In the genomic region with DNA sequence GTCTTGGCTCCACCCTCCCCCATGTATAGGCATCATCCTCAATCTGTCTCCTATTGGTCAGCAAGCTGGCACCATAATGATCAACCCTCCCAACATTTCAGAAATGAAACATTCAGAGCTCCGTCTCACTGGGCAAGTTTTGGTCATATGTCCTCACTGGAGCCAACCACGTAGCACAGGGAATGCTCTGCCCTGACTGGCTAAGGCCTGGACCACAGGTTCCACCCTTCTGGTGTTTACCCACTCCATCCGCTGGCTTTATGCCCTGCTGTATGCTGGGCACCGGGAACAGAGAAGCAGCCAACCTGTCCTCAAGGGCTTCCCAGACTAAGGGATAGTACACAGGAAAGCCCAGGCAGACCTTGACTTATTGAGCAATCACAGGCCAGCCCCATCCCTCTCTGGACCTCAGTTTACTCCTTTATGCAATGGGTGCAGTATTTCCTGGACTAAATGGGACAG, we compare ENCODE assay signal across 3 cellular contexts.
TF ChIP-seq lines count a peak whose summit lies in the region.

No MANE protein-coding gene starts in this region.

TF ChIP-seq in HCT116, 20 proteins besides CTCF, POLR2A, EP300 and RAD21:
- TF ChIP-seq EZH2phosphoT487 (IDR thresholded peaks at IDR 0.05; ENCODE audit: borderline replicate concordance) (no peak), SIN3A (IDR thresholded peaks at IDR 0.05; ENCODE audit: low read depth) (no peak), JUND (IDR thresholded peaks at IDR 0.05) (no peak)
- TF ChIP-seq, protein P1, sequence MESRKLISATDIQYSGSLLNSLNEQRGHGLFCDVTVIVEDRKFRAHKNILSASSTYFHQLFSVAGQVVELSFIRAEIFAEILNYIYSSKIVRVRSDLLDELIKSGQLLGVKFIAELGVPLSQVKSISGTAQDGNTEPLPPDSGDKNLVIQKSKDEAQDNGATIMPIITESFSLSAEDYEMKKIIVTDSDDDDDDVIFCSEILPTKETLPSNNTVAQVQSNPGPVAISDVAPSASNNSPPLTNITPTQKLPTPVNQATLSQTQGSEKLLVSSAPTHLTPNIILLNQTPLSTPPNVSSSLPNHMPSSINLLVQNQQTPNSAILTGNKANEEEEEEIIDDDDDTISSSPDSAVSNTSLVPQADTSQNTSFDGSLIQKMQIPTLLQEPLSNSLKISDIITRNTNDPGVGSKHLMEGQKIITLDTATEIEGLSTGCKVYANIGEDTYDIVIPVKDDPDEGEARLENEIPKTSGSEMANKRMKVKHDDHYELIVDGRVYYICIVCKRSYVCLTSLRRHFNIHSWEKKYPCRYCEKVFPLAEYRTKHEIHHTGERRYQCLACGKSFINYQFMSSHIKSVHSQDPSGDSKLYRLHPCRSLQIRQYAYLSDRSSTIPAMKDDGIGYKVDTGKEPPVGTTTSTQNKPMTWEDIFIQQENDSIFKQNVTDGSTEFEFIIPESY (IDR thresholded peaks at IDR 0.05; ENCODE audit: extremely low read depth, insufficient replicate concordance, low read length): no peak
- TF ChIP-seq, protein P2, sequence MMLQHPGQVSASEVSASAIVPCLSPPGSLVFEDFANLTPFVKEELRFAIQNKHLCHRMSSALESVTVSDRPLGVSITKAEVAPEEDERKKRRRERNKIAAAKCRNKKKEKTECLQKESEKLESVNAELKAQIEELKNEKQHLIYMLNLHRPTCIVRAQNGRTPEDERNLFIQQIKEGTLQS (IDR thresholded peaks at IDR 0.05): no peak

TF ChIP-seq in GM23338, 12 proteins besides CTCF, POLR2A, EP300 and RAD21 (continues in another document):
- TF ChIP-seq EZH2phosphoT487 (IDR thresholded peaks at IDR 0.05; ENCODE audit: unreplicated experiment): no peak
- TF ChIP-seq NANOG (IDR thresholded peaks at IDR 0.05; ENCODE audit: borderline replicate concordance): no peak
- TF ChIP-seq ZNF331 (CRISPR knock-in tag; IDR thresholded peaks at IDR 0.05; ENCODE audit: low read depth): no peak
- no peak for TF ChIP-seq POLR2AphosphoS5 (IDR thresholded peaks at IDR 0.05; ENCODE audit: low read depth)
- no peak for TF ChIP-seq STAT1 (IDR thresholded peaks at IDR 0.05; ENCODE audit: unreplicated experiment)
- TF ChIP-seq, protein P3, sequence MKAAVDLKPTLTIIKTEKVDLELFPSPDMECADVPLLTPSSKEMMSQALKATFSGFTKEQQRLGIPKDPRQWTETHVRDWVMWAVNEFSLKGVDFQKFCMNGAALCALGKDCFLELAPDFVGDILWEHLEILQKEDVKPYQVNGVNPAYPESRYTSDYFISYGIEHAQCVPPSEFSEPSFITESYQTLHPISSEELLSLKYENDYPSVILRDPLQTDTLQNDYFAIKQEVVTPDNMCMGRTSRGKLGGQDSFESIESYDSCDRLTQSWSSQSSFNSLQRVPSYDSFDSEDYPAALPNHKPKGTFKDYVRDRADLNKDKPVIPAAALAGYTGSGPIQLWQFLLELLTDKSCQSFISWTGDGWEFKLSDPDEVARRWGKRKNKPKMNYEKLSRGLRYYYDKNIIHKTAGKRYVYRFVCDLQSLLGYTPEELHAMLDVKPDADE (IDR thresholded peaks at IDR 0.05): no peak
- TF ChIP-seq JUNB (IDR thresholded peaks at IDR 0.05; ENCODE audit: unreplicated experiment): no peak
- TF ChIP-seq, protein P4, sequence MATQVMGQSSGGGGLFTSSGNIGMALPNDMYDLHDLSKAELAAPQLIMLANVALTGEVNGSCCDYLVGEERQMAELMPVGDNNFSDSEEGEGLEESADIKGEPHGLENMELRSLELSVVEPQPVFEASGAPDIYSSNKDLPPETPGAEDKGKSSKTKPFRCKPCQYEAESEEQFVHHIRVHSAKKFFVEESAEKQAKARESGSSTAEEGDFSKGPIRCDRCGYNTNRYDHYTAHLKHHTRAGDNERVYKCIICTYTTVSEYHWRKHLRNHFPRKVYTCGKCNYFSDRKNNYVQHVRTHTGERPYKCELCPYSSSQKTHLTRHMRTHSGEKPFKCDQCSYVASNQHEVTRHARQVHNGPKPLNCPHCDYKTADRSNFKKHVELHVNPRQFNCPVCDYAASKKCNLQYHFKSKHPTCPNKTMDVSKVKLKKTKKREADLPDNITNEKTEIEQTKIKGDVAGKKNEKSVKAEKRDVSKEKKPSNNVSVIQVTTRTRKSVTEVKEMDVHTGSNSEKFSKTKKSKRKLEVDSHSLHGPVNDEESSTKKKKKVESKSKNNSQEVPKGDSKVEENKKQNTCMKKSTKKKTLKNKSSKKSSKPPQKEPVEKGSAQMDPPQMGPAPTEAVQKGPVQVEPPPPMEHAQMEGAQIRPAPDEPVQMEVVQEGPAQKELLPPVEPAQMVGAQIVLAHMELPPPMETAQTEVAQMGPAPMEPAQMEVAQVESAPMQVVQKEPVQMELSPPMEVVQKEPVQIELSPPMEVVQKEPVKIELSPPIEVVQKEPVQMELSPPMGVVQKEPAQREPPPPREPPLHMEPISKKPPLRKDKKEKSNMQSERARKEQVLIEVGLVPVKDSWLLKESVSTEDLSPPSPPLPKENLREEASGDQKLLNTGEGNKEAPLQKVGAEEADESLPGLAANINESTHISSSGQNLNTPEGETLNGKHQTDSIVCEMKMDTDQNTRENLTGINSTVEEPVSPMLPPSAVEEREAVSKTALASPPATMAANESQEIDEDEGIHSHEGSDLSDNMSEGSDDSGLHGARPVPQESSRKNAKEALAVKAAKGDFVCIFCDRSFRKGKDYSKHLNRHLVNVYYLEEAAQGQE (IDR thresholded peaks at IDR 0.05; ENCODE audit: unreplicated experiment): no peak
- TF ChIP-seq ZNF114 (CRISPR knock-in tag; IDR thresholded peaks at IDR 0.05): no peak
- TF ChIP-seq CREB1 (CRISPR knock-in tag; IDR thresholded peaks at IDR 0.05; ENCODE audit: low read depth): no peak

TF ChIP-seq in HEK293T, 16 proteins besides CTCF, POLR2A, EP300 and RAD21:
- TF ChIP-seq FOXA1 (IDR thresholded peaks at IDR 0.05) (no peak), ELF4 (IDR thresholded peaks at IDR 0.05) (no peak), SP1 (IDR thresholded peaks at IDR 0.05) (no peak), TARDBP (IDR thresholded peaks at IDR 0.05) (no peak), FOXM1 (IDR thresholded peaks at IDR 0.05; ENCODE audit: borderline replicate concordance) (no peak), FOXK2 (IDR thresholded peaks at IDR 0.05) (no peak), NFRKB (IDR thresholded peaks at IDR 0.05) (no peak), SUZ12 (IDR thresholded peaks at IDR 0.05) (no peak), CTBP1 (IDR thresholded peaks at IDR 0.05; ENCODE audit: borderline replicate concordance) (no peak), HDGF (IDR thresholded peaks at IDR 0.05; ENCODE audit: borderline replicate concordance) (no peak), BHLHE40 (IDR thresholded peaks at IDR 0.05; ENCODE audit: borderline replicate concordance) (no peak), L3MBTL2 (conservative IDR thresholded peaks at IDR 0.05) (no peak), ZNF384 (IDR thresholded peaks at IDR 0.05) (no peak), ARNT (IDR thresholded peaks at IDR 0.05) (no peak), LEF1 (IDR thresholded peaks at IDR 0.05; ENCODE audit: borderline replicate concordance) (no peak)
- TF ChIP-seq, protein P5, sequence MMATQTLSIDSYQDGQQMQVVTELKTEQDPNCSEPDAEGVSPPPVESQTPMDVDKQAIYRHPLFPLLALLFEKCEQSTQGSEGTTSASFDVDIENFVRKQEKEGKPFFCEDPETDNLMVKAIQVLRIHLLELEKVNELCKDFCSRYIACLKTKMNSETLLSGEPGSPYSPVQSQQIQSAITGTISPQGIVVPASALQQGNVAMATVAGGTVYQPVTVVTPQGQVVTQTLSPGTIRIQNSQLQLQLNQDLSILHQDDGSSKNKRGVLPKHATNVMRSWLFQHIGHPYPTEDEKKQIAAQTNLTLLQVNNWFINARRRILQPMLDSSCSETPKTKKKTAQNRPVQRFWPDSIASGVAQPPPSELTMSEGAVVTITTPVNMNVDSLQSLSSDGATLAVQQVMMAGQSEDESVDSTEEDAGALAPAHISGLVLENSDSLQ (IDR thresholded peaks at IDR 0.05): no peak
